ENCODE assay signal across 23 cellular contexts in genomic region chr10:88971668-88972067, GRCh38. TPM values are rescaled to one million over a fixed set of nuclear protein-coding genes. Genes with fewer than 3 reads are reported as not detected.
A peak's percentile ranks its signal among the peaks of the same experiment; 100 is the strongest.
DNase-seq lines count a peak whose midpoint lies in the region; ATAC-seq, FAIRE-seq and TF ChIP-seq lines count a peak whose summit lies in the region.
"Had no signal": no experiment of that assay in that cellular context is flagged by ENCODE, and none has a peak within 500 bp of the region (broad histone marks: within the 10 kb centered on the region; RNA-seq: fewer than 3 reads in every experiment).

No MANE protein-coding gene starts in this region.

- H3K4me1 ChIP-seq in esophagus muscularis mucosa (peaks cover 30 to 84% (median 79%) of the 10 kb centered on the region in 4 donors), right cardiac atrium (ENCODE audit: control insufficient read depth, insufficient read depth, low read length) (peaks cover 1% of the 10 kb centered on the region)

- H3K27me3 Mint-ChIP-seq in HFFc6 (ENCODE audit: insufficient read depth): no peaks in the 10 kb centered on the region; the same call in 1 of the 2 replicates
- H3K27me3 Mint-ChIP-seq: central memory CD8-positive, alpha-beta T cell had no signal

- 35% methylated on average over 5 of the region's 5 CpGs for WGBS in esophagus muscularis mucosa
- WGBS in right cardiac atrium: 58% methylated on average over 5 of the region's 5 CpGs

- ATAC-seq in right cardiac atrium: peak; percentile 44 to 71
- ATAC-seq in GM19397 (IDR thresholded peaks at IDR 0.05; ENCODE audit: unreplicated experiment): no peak
- ATAC-seq: activated T-cell treated with anti-CD3 and anti-CD28 coated beads, Interleukin-2, amount 50 U/mL, for 4 hours; natural killer cell had no signal

- no peak for FAIRE-seq in D721Med (lab: Jason Lieb, UNC)

- TF ChIP-seq CTCF in HFFc6 (IDR thresholded peaks at IDR 0.05) (no peak), esophagus muscularis mucosa (IDR thresholded peaks at IDR 0.05) (no peak), D721Med (IDR thresholded peaks at IDR 0.05; ENCODE audit: insufficient read depth, missing control alignments) (no peak)

- H3K9me3 Mint-ChIP-seq in HFFc6: no peaks in the 10 kb centered on the region
- H3K9me3 Mint-ChIP-seq: activated T-cell treated with anti-CD3 and anti-CD28 coated beads, Interleukin-2, amount 50 U/mL, for 4 hours; CD4-positive, CD25-positive, alpha-beta regulatory T cell; central memory CD8-positive, alpha-beta T cell; mesothelial cell of epicardium; natural killer cell had no signal

- H3K27ac Mint-ChIP-seq in HFFc6: peak overlapping the region; percentile 51
- H3K27ac Mint-ChIP-seq: CD4-positive, CD25-positive, alpha-beta regulatory T cell; mesothelial cell of epicardium; natural killer cell had no signal

- TF ChIP-seq POLR2A in esophagus muscularis mucosa (IDR thresholded peaks at IDR 0.05; ENCODE audit: low read depth): no peak

- no peaks in the 10 kb centered on the region for H3K9me3 ChIP-seq in esophagus muscularis mucosa
- no peaks in the 10 kb centered on the region for H3K9me3 ChIP-seq in right cardiac atrium (ENCODE audit: control insufficient read depth, low read length)

- H3K27me3 ChIP-seq in esophagus muscularis mucosa (no peaks in the 10 kb centered on the region), right cardiac atrium (ENCODE audit: control insufficient read depth, insufficient read depth) (no peaks in the 10 kb centered on the region)

- peak overlapping the region; percentile 75 to 79 (median 77) for H3K27ac ChIP-seq in esophagus muscularis mucosa (replicated peaks in 1 of 4)
- H3K27ac ChIP-seq in right cardiac atrium (ENCODE audit: low read length): no peak overlapping the region

- H3K36me3 ChIP-seq in esophagus muscularis mucosa: no peaks in the 10 kb centered on the region

- DNase-seq in HFFc6: no peak
- DNase-seq in esophagus muscularis mucosa (ENCODE audit: extremely low spot score): no peak
- DNase-seq in right cardiac atrium: no peak
- DNase-seq in superior temporal gyrus (ENCODE audit: extremely low spot score): peak; percentile 12
- no peak for DNase-seq in NCI-H524 (lab: John Stamatoyannopoulos, UW)
- no peak for DNase-seq in D721Med (ENCODE audit: insufficient read length, low spot score)
- no peak for DNase-seq in stimulated activated CD4-positive, alpha-beta T cell treated with anti-CD3 and anti-CD28 coated beads, Interleukin-4, amount 100 ng/mL, for 1 hour
- DNase-seq: activated CD4-positive, alpha-beta T cell treated with anti-CD3 and anti-CD28 coated beads for 1 hour; activated CD8-positive, alpha-beta memory T cell treated with anti-CD3 and anti-CD28 coated beads for 24 hours; activated naive CD4-positive, alpha-beta T cell treated with Interleukin-2 at 50 U/mL for 16 hours; activated T-cell treated with anti-CD3 and anti-CD28 coated beads, Interleukin-2, amount 50 U/mL, for 4 hours; amygdala; CD4-positive, CD25-positive, alpha-beta regulatory T cell; HCEC 1CT; head of caudate nucleus; KG1; natural killer cell; NCI-H1694; stimulated activated CD4-positive, alpha-beta T cell treated with anti-CD3 and anti-CD28 coated beads, Interleukin-15, amount 100 ng/mL, for 24 hours; substantia nigra had no signal

- H3K4me3 Mint-ChIP-seq in HFFc6: peak overlapping the region; percentile 64
- H3K4me3 Mint-ChIP-seq: activated T-cell treated with anti-CD3 and anti-CD28 coated beads, Interleukin-2, amount 50 U/mL, for 4 hours; CD4-positive, CD25-positive, alpha-beta regulatory T cell; central memory CD8-positive, alpha-beta T cell; mesothelial cell of epicardium; natural killer cell had no signal

- H3K4me3 ChIP-seq in esophagus muscularis mucosa (peak overlapping the region in 3 of 4 donors; percentile 23 to 31 (median 28)), right cardiac atrium (ENCODE audit: low read length) (peak overlapping the region; percentile 31)

- H3K4me1 Mint-ChIP-seq in HFFc6 (ENCODE audit: low read depth): peaks cover 79% of the 10 kb centered on the region

- TF ChIP-seq EP300 in esophagus muscularis mucosa (IDR thresholded peaks at IDR 0.05): no peak

- intact Hi-C loops in esophagus muscularis mucosa (cut with DNase I): loop anchor here (2.0 kb wide), 1 partner anchor 17 kb away; no protein-coding TSS in a partner anchor
- intact Hi-C loops in right cardiac atrium (cut with DNase I): no loop called here

- no peaks in the 10 kb centered on the region; the same call in 1 of the 2 replicates for H3K36me3 Mint-ChIP-seq in HFFc6 (ENCODE audit: low read depth)
- H3K36me3 Mint-ChIP-seq: mesothelial cell of epicardium, natural killer cell had no signal

RNA-seq across cellular contexts. Expression of gene FAS, which starts 18.9 kb away (rescaled TPM):
- total RNA-seq in HFFc6 (2021; fragmentation: NEBNext Ultra II Directional; extraction: Animal tissue kit (Norgen Biotek cat#: 25700)): 10 to 100 TPM; 52.9 to 62.9 (median 57.5) TPM
- total RNA-seq in esophagus muscularis mucosa: 10 to 100 TPM; 16.6 to 27.5 (median 18.7) TPM
- 10 to 100 TPM in 1 of 4 donors, 1 to 10 TPM in 3; 5.7 to 10.1 (median 6.5) TPM for total RNA-seq in right cardiac atrium
- 4.7 TPM for polyA plus RNA-seq in right cardiac atrium

RNA-seq across cellular contexts. Expression of gene ACTA2, which starts 19.1 kb away (rescaled TPM):
- 100 to 1,000 TPM; 112 to 178 (median 164) TPM for total RNA-seq in HFFc6 (2021; fragmentation: NEBNext Ultra II Directional; extraction: Animal tissue kit (Norgen Biotek cat#: 25700))
- total RNA-seq in esophagus muscularis mucosa: 1,000 to 10,000 TPM; 6,391 to 8,723 (median 8,539) TPM
- total RNA-seq in right cardiac atrium: 1,000 to 10,000 TPM in 2 of 4 donors, 100 to 1,000 TPM in 2; 746 to 3,137 (median 1,120) TPM
- 649 TPM for polyA plus RNA-seq in right cardiac atrium

Comparison
In these comparisons a context has a peak if more than half of its experiments do, and no peak if none do; other contexts are left out.
1. RNA of gene ACTA2, which starts 19.1 kb away (total RNA-seq): 6,391 to 8,723 TPM in esophagus muscularis mucosa and 746 to 3,137 TPM in right cardiac atrium; 112 to 178 TPM in HFFc6; every median in the first group is over 4 times any median in the second.